25 cellular contexts compared by ENCODE assay signal in the genomic region with DNA sequence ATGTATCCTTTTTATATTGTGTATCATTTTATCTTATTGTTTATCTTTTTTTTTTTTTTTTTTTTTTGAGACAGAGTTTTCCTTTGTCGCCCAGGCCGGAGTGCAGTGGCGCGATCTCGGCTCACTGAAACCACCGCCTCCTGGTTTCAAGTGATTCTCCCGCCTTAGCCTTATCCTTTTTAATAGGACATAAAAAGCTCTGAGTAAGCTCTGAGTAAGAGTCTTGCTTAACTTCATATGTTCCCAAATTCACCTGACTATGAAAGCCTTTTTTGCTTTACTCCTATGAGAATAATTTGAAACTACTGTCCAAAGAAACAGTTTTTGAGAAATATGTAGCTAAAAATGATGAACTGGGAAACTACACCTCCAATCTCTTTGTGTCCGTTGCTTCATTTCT.
"Had no signal": no experiment of that assay in that cellular context is flagged by ENCODE, and none has a peak within 500 bp of the region (broad histone marks: within the 10 kb centered on the region; RNA-seq: fewer than 3 reads in every experiment).

No MANE protein-coding gene starts in this region.

- H3K36me3 ChIP-seq: heart right ventricle, left lung, lower lobe of right lung, uterus had no signal

- H3K27ac ChIP-seq: heart right ventricle, left lung, lower lobe of right lung, skin epidermis, uterus had no signal

- H3K4me1 Mint-ChIP-seq: activated CD4-positive, alpha-beta T cell treated with anti-CD3 and anti-CD28 coated beads for 36 hours; activated CD8-positive, alpha-beta memory T cell treated with anti-CD3 and anti-CD28 coated beads, Interleukin-2, amount 10 ng/mL, durations not matched to agents 7 days and 5 days; activated naive CD4-positive, alpha-beta T cell treated with anti-CD3 and anti-CD28 coated beads, Interleukin-2, amount 50 U/mL, for 24 hours; activated naive CD8-positive, alpha-beta T cell treated with anti-CD3 and anti-CD28 coated beads, Interleukin-2, amount 50 U/mL, for 24 hours; stimulated activated memory B cell treated with anti-CD40 and anti-IgM and Interleukin-4, amounts not matched to agents 10 μg/mL and 1 μg/mL and 100 μg/mL, for 72 hours; stimulated activated naive CD8-positive, alpha-beta T cell treated with anti-CD3 and anti-CD28 coated beads, Interleukin-15, amount 100 ng/mL, for 72 hours had no signal

- H3K27me3 ChIP-seq: heart right ventricle, left lung, uterus had no signal

- H3K9me3 ChIP-seq: heart right ventricle, left lung, lower lobe of right lung, uterus had no signal

- H3K27me3 Mint-ChIP-seq: activated CD8-positive, alpha-beta memory T cell treated with anti-CD3 and anti-CD28 coated beads, Interleukin-2, amount 10 ng/mL, durations not matched to agents 7 days and 5 days; natural killer cell treated with Interleukin-12 subunit alpha and Interleukin-12 subunit beta and Interleukin-15 and Interleukin-18, amount 100 ng/mL, for 72 hours; type B pancreatic cell had no signal

- ATAC-seq: activated CD4-positive, alpha-beta T cell treated with anti-CD3 and anti-CD28 coated beads for 36 hours; activated CD8-positive, alpha-beta memory T cell treated with anti-CD3 and anti-CD28 coated beads, Interleukin-2, amount 10 ng/mL, durations not matched to agents 7 days and 5 days; activated CD8-positive, alpha-beta T cell treated with anti-CD3 and anti-CD28 coated beads, Interleukin-2, amount 10 ng/mL, durations not matched to agents 7 days and 5 days; activated naive CD8-positive, alpha-beta T cell treated with anti-CD3 and anti-CD28 coated beads, Interleukin-2, amount 50 U/mL, for 24 hours; left lung; lower lobe of right lung; natural killer cell treated with Interleukin-12 subunit alpha and Interleukin-12 subunit beta and Interleukin-15 and Interleukin-18, amount 100 ng/mL, for 72 hours; right cardiac atrium; stimulated activated memory B cell treated with anti-CD40 and anti-IgM and Interleukin-4, amounts not matched to agents 10 μg/mL and 1 μg/mL and 100 μg/mL, for 72 hours; stimulated activated naive CD8-positive, alpha-beta T cell treated with anti-CD3 and anti-CD28 coated beads, Interleukin-15, amount 100 ng/mL, for 72 hours had no signal

- H3K4me3 Mint-ChIP-seq: activated CD4-positive, alpha-beta T cell treated with anti-CD3 and anti-CD28 coated beads for 36 hours; activated CD8-positive, alpha-beta memory T cell treated with anti-CD3 and anti-CD28 coated beads, Interleukin-2, amount 10 ng/mL, durations not matched to agents 7 days and 5 days; activated CD8-positive, alpha-beta T cell treated with anti-CD3 and anti-CD28 coated beads, Interleukin-2, amount 10 ng/mL, durations not matched to agents 7 days and 5 days; activated naive CD4-positive, alpha-beta T cell treated with anti-CD3 and anti-CD28 coated beads, Interleukin-2, amount 50 U/mL, for 24 hours; activated naive CD8-positive, alpha-beta T cell treated with anti-CD3 and anti-CD28 coated beads, Interleukin-2, amount 50 U/mL, for 24 hours; natural killer cell treated with Interleukin-12 subunit alpha and Interleukin-12 subunit beta and Interleukin-15 and Interleukin-18, amount 100 ng/mL, for 72 hours; stimulated activated memory B cell treated with anti-CD40 and anti-IgM and Interleukin-4, amounts not matched to agents 10 μg/mL and 1 μg/mL and 100 μg/mL, for 72 hours; stimulated activated naive CD8-positive, alpha-beta T cell treated with anti-CD3 and anti-CD28 coated beads, Interleukin-15, amount 100 ng/mL, for 72 hours; type B pancreatic cell had no signal

- H3K27ac Mint-ChIP-seq: activated CD4-positive, alpha-beta T cell treated with anti-CD3 and anti-CD28 coated beads for 36 hours; activated CD8-positive, alpha-beta memory T cell treated with anti-CD3 and anti-CD28 coated beads, Interleukin-2, amount 10 ng/mL, durations not matched to agents 7 days and 5 days; activated CD8-positive, alpha-beta T cell treated with anti-CD3 and anti-CD28 coated beads, Interleukin-2, amount 10 ng/mL, durations not matched to agents 7 days and 5 days; activated naive CD4-positive, alpha-beta T cell treated with anti-CD3 and anti-CD28 coated beads, Interleukin-2, amount 50 U/mL, for 24 hours; activated naive CD8-positive, alpha-beta T cell treated with anti-CD3 and anti-CD28 coated beads, Interleukin-2, amount 50 U/mL, for 24 hours; activated T-helper 2 cell treated with anti-CD3 and anti-CD28 coated beads, Interferon-gamma antibody, Interleukin-2, Interleukin-4, amounts not matched to agents 10 μg/mL and 5 μg/mL and 100 μg/mL, durations not matched to agents 14 hours and 24 hours and 36 hours; natural killer cell treated with Interleukin-12 subunit alpha and Interleukin-12 subunit beta and Interleukin-15 and Interleukin-18, amount 100 ng/mL, for 72 hours; stimulated activated memory B cell treated with anti-CD40 and anti-IgM and Interleukin-4, amounts not matched to agents 10 μg/mL and 1 μg/mL and 100 μg/mL, for 72 hours; stimulated activated naive CD8-positive, alpha-beta T cell treated with anti-CD3 and anti-CD28 coated beads, Interleukin-15, amount 100 ng/mL, for 72 hours; type B pancreatic cell had no signal

- H3K4me3 ChIP-seq: heart right ventricle, left lung, lower lobe of right lung, skin epidermis, uterus had no signal

- H3K9me3 Mint-ChIP-seq: activated T-helper 2 cell treated with anti-CD3 and anti-CD28 coated beads, Interferon-gamma antibody, Interleukin-2, Interleukin-4, amounts not matched to agents 10 μg/mL and 5 μg/mL and 100 μg/mL, durations not matched to agents 14 hours and 24 hours and 36 hours; stimulated activated memory B cell treated with anti-CD40 and anti-IgM and Interleukin-4, amounts not matched to agents 10 μg/mL and 1 μg/mL and 100 μg/mL, for 72 hours; stimulated activated naive CD8-positive, alpha-beta T cell treated with anti-CD3 and anti-CD28 coated beads, Interleukin-15, amount 100 ng/mL, for 72 hours had no signal

- H3K36me3 Mint-ChIP-seq: activated CD8-positive, alpha-beta memory T cell treated with anti-CD3 and anti-CD28 coated beads, Interleukin-2, amount 10 ng/mL, durations not matched to agents 7 days and 5 days; activated naive CD4-positive, alpha-beta T cell treated with anti-CD3 and anti-CD28 coated beads, Interleukin-2, amount 50 U/mL, for 24 hours; natural killer cell treated with Interleukin-12 subunit alpha and Interleukin-12 subunit beta and Interleukin-15 and Interleukin-18, amount 100 ng/mL, for 72 hours; stimulated activated memory B cell treated with anti-CD40 and anti-IgM and Interleukin-4, amounts not matched to agents 10 μg/mL and 1 μg/mL and 100 μg/mL, for 72 hours; type B pancreatic cell had no signal

- DNase-seq: activated CD4-positive, alpha-beta T cell treated with anti-CD3 and anti-CD28 coated beads for 36 hours; activated CD4-positive, CD25-positive, alpha-beta regulatory T cell; activated CD8-positive, alpha-beta memory T cell treated with anti-CD3 and anti-CD28 coated beads, Interleukin-2, amount 10 ng/mL, durations not matched to agents 7 days and 5 days; activated CD8-positive, alpha-beta T cell treated with anti-CD3 and anti-CD28 coated beads, Interleukin-2, amount 10 ng/mL, durations not matched to agents 7 days and 5 days; activated naive CD8-positive, alpha-beta T cell treated with anti-CD3 and anti-CD28 coated beads, Interleukin-2, amount 50 U/mL, for 24 hours; activated T-cell treated with anti-CD3 and anti-CD28 coated beads, Interleukin-2, amount 50 U/mL, for 48 hours; dermis blood vessel endothelial cell; effector CD4-positive, alpha-beta T cell; heart right ventricle; kidney glomerular epithelial cell; lower lobe of right lung; mesendoderm; right cardiac atrium; stimulated activated CD4-positive, alpha-beta T cell treated with anti-CD3 and anti-CD28 coated beads, Interleukin-4, amount 100 ng/mL, for 4 hours; stimulated activated CD8-positive, alpha-beta memory T cell treated with anti-CD3 and anti-CD28 coated beads, Interleukin-4, amount 100 ng/mL, for 48 hours; stimulated activated naive CD8-positive, alpha-beta T cell treated with anti-CD3 and anti-CD28 coated beads, Interleukin-15, amount 100 ng/mL, for 72 hours; substantia nigra; uterus had no signal

- H3K4me1 ChIP-seq: heart right ventricle, left lung, lower lobe of right lung, uterus had no signal
